In genomic region chr13:95858286-95859075, GRCh38 we compare ENCODE assay signal across 18 cellular contexts.
DNase-seq lines count a peak whose midpoint lies in the region; ATAC-seq and TF ChIP-seq lines count a peak whose summit lies in the region.
"Had no signal": no experiment of that assay in that cellular context is flagged by ENCODE, and none has a peak within 500 bp of the region (broad histone marks: within the 10 kb centered on the region; RNA-seq: fewer than 3 reads in every experiment).

No MANE protein-coding gene starts in this region.

- no peak for DNase-seq in CD14-positive monocyte (ENCODE audit: low spot score)
- peak; percentile 58 for DNase-seq in KBM-7
- DNase-seq in astrocyte of the spinal cord (ENCODE audit: low read depth, low spot score), result peak; percentile 64
- peak; percentile 15 for DNase-seq in kidney glomerular epithelial cell (lab: John Stamatoyannopoulos, UW)
- DNase-seq in HFFc6, result no peak
- no peak for DNase-seq in GM23338 (ENCODE audit: low spot score)
- DNase-seq in WTC11 (ENCODE audit: low spot score), result no peak
- no peak for DNase-seq in Karpas-422
- DNase-seq: activated naive CD4-positive, alpha-beta T cell treated with anti-CD3 and anti-CD28 coated beads, Interleukin-2, amount 50 U/mL, for 16 hours; AML-193; cortex of kidney; GDM1; glutamatergic neuron; NCI-H2107; occipital lobe; PC-9; T-helper 9 cell had no signal

- H3K4me1 ChIP-seq in GM23338 (ENCODE audit: insufficient read depth) (no peaks in the 10 kb centered on the region), Karpas-422 (ENCODE audit: low read length) (no peaks in the 10 kb centered on the region)

- peak overlapping the region in 6 of 7 donors; percentile 4 to 84 (median 47) for H3K27ac Mint-ChIP-seq in CD14-positive monocyte
- no peak overlapping the region for H3K27ac Mint-ChIP-seq in HFFc6
- H3K27ac Mint-ChIP-seq in GM23338, result no peak overlapping the region
- H3K27ac Mint-ChIP-seq in WTC11, result no peak overlapping the region
- H3K27ac Mint-ChIP-seq: IgD-negative memory B cell had no signal

- intact Hi-C loops in CD14-positive monocyte (cut with micrococcal nuclease), result no loop called here

- H3K4me2 ChIP-seq in GM23338, result no peak overlapping the region
- H3K4me2 ChIP-seq in Karpas-422 (ENCODE audit: low read depth, low read length, poor library complexity, severe bottlenecking), result no peak overlapping the region
- H3K4me2 ChIP-seq: PC-9 had no signal

- H3K4me3 Mint-ChIP-seq in CD14-positive monocyte, result peak overlapping the region; percentile 48 to 74
- H3K4me3 Mint-ChIP-seq in HFFc6, result no peak overlapping the region
- H3K4me3 Mint-ChIP-seq in GM23338, result no peak overlapping the region
- H3K4me3 Mint-ChIP-seq in WTC11, result no peak overlapping the region
- H3K4me3 Mint-ChIP-seq: IgD-negative memory B cell had no signal

- in situ Hi-C loops in KBM-7 (cut with MboI; ENCODE audit: low pct_unique_long_range_greater_than_20kb, low sequenced_read_pairs) (no loop called here), astrocyte of the spinal cord (cut with HindIII; ENCODE audit: low sequenced_read_pairs) (no loop called here)

- H3K9me3 Mint-ChIP-seq in CD14-positive monocyte (peaks cover 0 to 2% (median 0%) of the 10 kb centered on the region in 7 donors), HFFc6 (no peaks in the 10 kb centered on the region), GM23338 (no peaks in the 10 kb centered on the region), WTC11 (no peaks in the 10 kb centered on the region)

- POLR2A ChIA-PET in WTC11 (lab: Charles Lee), result no interaction called here

- H3K4me3 ChIP-seq in astrocyte of the spinal cord (ENCODE audit: low read depth, low read length) (no peak overlapping the region), GM23338 (no peak overlapping the region), Karpas-422 (ENCODE audit: low read length) (no peak overlapping the region)
- H3K4me3 ChIP-seq: PC-9 had no signal

- ATAC-seq in GM23338 (no peak), WTC11 (no peak)

- H3K36me3 Mint-ChIP-seq in CD14-positive monocyte, result peaks cover 13 to 20% of the 10 kb centered on the region in 2 donors
- H3K36me3 Mint-ChIP-seq in HFFc6 (ENCODE audit: low read depth), result peaks cover 6% of the 10 kb centered on the region
- H3K36me3 Mint-ChIP-seq in GM23338 (ENCODE audit: low read depth), result peaks cover 7% of the 10 kb centered on the region; the same call in 2 of the 3 replicates
- H3K36me3 Mint-ChIP-seq in WTC11, result peaks cover 8% of the 10 kb centered on the region

- H3K27ac ChIP-seq in GM23338 (ENCODE audit: low read depth) (no peak overlapping the region), Karpas-422 (ENCODE audit: low read length) (no peak overlapping the region)
- H3K27ac ChIP-seq: PC-9 had no signal

- CTCF ChIA-PET in WTC11 (lab: Charles Lee), result no interaction called here

- H3K9me2 ChIP-seq in GM23338 (ENCODE audit: insufficient read depth), result no peaks in the 10 kb centered on the region
- no peaks in the 10 kb centered on the region for H3K9me2 ChIP-seq in Karpas-422 (replicated peaks; ENCODE audit: insufficient read depth, low read length)

- no peak overlapping the region for H2AFZ ChIP-seq in GM23338
- H2AFZ ChIP-seq in Karpas-422 (ENCODE audit: low read length), result no peak overlapping the region
- H2AFZ ChIP-seq: PC-9 had no signal

- TF ChIP-seq CTCF in CD14-positive monocyte (IDR thresholded peaks at IDR 0.05) (no peak), astrocyte of the spinal cord (IDR thresholded peaks at IDR 0.05; ENCODE audit: low read depth, low read length) (no peak), HFFc6 (IDR thresholded peaks at IDR 0.05) (no peak), GM23338 (conservative IDR thresholded peaks at IDR 0.05; ENCODE audit: low read depth in 2 of 2) (no peak), WTC11 (IDR thresholded peaks at IDR 0.05) (no peak)

- H3K27me3 ChIP-seq in GM23338 (ENCODE audit: insufficient read depth), result no peaks in the 10 kb centered on the region
- H3K27me3 ChIP-seq in Karpas-422 (ENCODE audit: low read length), result no peaks in the 10 kb centered on the region

- no peaks in the 10 kb centered on the region for H3F3A ChIP-seq in GM23338 (replicated peaks; ENCODE audit: low read depth)

- no peaks in the 10 kb centered on the region for H3K79me2 ChIP-seq in GM23338 (replicated peaks; ENCODE audit: insufficient read depth)
- no peaks in the 10 kb centered on the region for H3K79me2 ChIP-seq in Karpas-422 (ENCODE audit: low read length)

- H3K9me3 ChIP-seq in Karpas-422 (ENCODE audit: low read length), result no peaks in the 10 kb centered on the region

- H3K27me3 Mint-ChIP-seq in CD14-positive monocyte (ENCODE audit: low read depth in 3 of 3), result no peaks in the 10 kb centered on the region
- no peaks in the 10 kb centered on the region for H3K27me3 Mint-ChIP-seq in HFFc6 (ENCODE audit: insufficient read depth)
- H3K27me3 Mint-ChIP-seq in GM23338 (ENCODE audit: insufficient read depth, low read depth, poor library complexity), result no peaks in the 10 kb centered on the region
- H3K27me3 Mint-ChIP-seq in WTC11 (ENCODE audit: low read depth), result no peaks in the 10 kb centered on the region
- H3K27me3 Mint-ChIP-seq: IgD-negative memory B cell had no signal

- peaks cover 13% of the 10 kb centered on the region for H3K4me1 Mint-ChIP-seq in CD14-positive monocyte
- peaks cover 13% of the 10 kb centered on the region for H3K4me1 Mint-ChIP-seq in HFFc6 (ENCODE audit: low read depth)
- no peaks in the 10 kb centered on the region for H3K4me1 Mint-ChIP-seq in GM23338
- no peaks in the 10 kb centered on the region for H3K4me1 Mint-ChIP-seq in WTC11
- H3K4me1 Mint-ChIP-seq: IgD-negative memory B cell had no signal

- H3K36me3 ChIP-seq in GM23338 (ENCODE audit: insufficient read depth), result no peaks in the 10 kb centered on the region
- H3K36me3 ChIP-seq in Karpas-422 (ENCODE audit: insufficient read depth, low read length), result peaks cover 31% of the 10 kb centered on the region

- H3K9ac ChIP-seq in Karpas-422 (ENCODE audit: low read length), result no peak overlapping the region

- H4K20me1 ChIP-seq in GM23338 (replicated peaks; ENCODE audit: insufficient read depth) (no peaks in the 10 kb centered on the region), Karpas-422 (ENCODE audit: insufficient read depth, low read depth, low read length) (no peaks in the 10 kb centered on the region)

TF ChIP-seq in GM23338, 12 proteins besides CTCF, POLR2A, EP300 and RAD21 (continues in another document):
- no peak for TF ChIP-seq ZNF114 (CRISPR knock-in tag; IDR thresholded peaks at IDR 0.05)
- no peak for TF ChIP-seq EZH2phosphoT487 (IDR thresholded peaks at IDR 0.05; ENCODE audit: unreplicated experiment)
- no peak for TF ChIP-seq STAT1 (IDR thresholded peaks at IDR 0.05; ENCODE audit: unreplicated experiment)
- no peak for TF ChIP-seq JUNB (IDR thresholded peaks at IDR 0.05; ENCODE audit: unreplicated experiment)
- TF ChIP-seq POLR2AphosphoS5 (IDR thresholded peaks at IDR 0.05; ENCODE audit: low read depth), result no peak
- TF ChIP-seq CREB1 (CRISPR knock-in tag; IDR thresholded peaks at IDR 0.05; ENCODE audit: low read depth), result no peak
- no peak for TF ChIP-seq ETS1 (IDR thresholded peaks at IDR 0.05)
- TF ChIP-seq EZH2 (IDR thresholded peaks at IDR 0.05; ENCODE audit: low read depth, unreplicated experiment), result no peak
- no peak for TF ChIP-seq ZNF331 (CRISPR knock-in tag; IDR thresholded peaks at IDR 0.05; ENCODE audit: low read depth)

TF ChIP-seq in WTC11, 78 proteins besides CTCF, POLR2A, EP300 and RAD21:
- TF ChIP-seq ELF4 (CRISPR knock-in tag; IDR thresholded peaks at IDR 0.05; ENCODE audit: low read depth) (no peak), ZNF416 (CRISPR knock-in tag; IDR thresholded peaks at IDR 0.05) (no peak), JAZF1 (CRISPR knock-in tag; IDR thresholded peaks at IDR 0.05) (no peak), MLX (CRISPR knock-in tag; IDR thresholded peaks at IDR 0.05) (no peak), ZNF263 (CRISPR knock-in tag; IDR thresholded peaks at IDR 0.05; ENCODE audit: low read depth) (no peak), ESRRA (CRISPR knock-in tag; IDR thresholded peaks at IDR 0.05; ENCODE audit: borderline replicate concordance) (no peak)

Comparison
In these comparisons a context has a peak if more than half of its experiments do, and no peak if none do; other contexts are left out.
1. DNase-seq: peak in KBM-7 (single experiment), astrocyte of the spinal cord (single experiment) and kidney glomerular epithelial cell (single experiment); none in CD14-positive monocyte (single experiment), HFFc6 (single experiment), GM23338 (single experiment), WTC11 (single experiment) and Karpas-422 (single experiment).
2. H3K27ac Mint-ChIP-seq: peak in CD14-positive monocyte (6 of 7); none in HFFc6 (single experiment), GM23338 (single experiment) and WTC11 (single experiment).
3. H3K4me3 Mint-ChIP-seq: peak in CD14-positive monocyte (2 of 2); none in HFFc6 (single experiment), GM23338 (single experiment) and WTC11 (single experiment).